Comparison of ENCODE assay signal across 8 cellular contexts in the genomic region with DNA sequence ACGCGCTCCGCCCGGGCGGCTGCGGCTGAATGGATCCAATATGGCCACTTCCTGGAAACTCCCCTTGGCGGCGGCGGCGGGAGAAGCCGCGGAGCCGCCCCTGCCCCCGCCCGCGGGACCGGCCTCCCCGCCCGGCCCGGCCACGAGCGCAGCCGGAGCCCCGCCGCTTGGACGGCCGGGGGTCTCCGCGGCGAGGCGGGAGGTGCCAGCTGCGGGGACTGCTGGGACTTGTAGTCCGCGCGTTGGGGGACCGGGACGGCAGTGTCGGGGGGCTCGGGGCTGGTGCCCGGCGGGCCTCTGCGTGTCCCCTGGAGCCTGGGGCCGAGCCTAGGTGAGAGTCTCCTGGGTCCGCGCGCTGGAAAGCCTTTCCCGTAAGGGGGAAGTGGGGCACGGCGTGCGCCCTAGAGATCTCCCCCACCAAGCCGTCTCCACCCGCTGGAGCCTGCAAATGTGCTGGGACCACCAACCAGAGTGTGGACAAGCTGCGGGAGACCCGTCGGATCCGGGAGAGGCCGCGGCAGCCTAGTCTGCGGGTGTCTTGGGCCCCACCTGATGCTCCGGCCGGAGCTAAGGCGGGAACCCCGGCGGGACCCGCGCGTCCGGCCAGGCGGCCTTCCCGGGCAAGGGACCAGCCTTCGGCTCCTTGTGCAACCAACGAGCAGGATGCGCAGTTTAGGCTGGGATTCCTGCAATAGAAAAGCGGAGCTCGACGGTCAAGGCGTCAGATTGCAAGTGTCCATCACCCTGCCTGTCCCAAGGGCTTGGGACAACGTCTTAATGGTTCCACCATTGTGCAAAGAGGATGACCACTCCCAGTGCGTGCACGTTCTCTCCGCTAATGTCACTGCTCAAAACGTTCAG. TPM values are rescaled to one million over a fixed set of nuclear protein-coding genes. Genes with fewer than 3 reads are reported as not detected.
A peak's percentile ranks its signal among the peaks of the same experiment; 100 is the strongest.
DNase-seq lines count a peak whose midpoint lies in the region; ATAC-seq and TF ChIP-seq lines count a peak whose summit lies in the region.

A gene with protein sequence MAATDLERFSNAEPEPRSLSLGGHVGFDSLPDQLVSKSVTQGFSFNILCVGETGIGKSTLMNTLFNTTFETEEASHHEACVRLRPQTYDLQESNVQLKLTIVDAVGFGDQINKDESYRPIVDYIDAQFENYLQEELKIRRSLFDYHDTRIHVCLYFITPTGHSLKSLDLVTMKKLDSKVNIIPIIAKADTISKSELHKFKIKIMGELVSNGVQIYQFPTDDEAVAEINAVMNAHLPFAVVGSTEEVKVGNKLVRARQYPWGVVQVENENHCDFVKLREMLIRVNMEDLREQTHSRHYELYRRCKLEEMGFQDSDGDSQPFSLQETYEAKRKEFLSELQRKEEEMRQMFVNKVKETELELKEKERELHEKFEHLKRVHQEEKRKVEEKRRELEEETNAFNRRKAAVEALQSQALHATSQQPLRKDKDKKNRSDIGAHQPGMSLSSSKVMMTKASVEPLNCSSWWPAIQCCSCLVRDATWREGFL (minus strand): TSS at position 31 of the 861 bp plus-strand sequence. CDS start 102 bp downstream, outside the sequence.

- POLR2A ChIA-PET in CD4-positive, alpha-beta memory T cell (lab: Charles Lee; ENCODE audit: partially characterized antibody), result interaction anchor here (1.0 to 2.7 kb wide), 5 partner anchors 10 to 281 kb away, joined by 3 to 23 read pairs (median 5); a partner anchor contains a TSS
- POLR2A ChIA-PET in WTC11 (lab: Charles Lee), result interaction anchor here (0.6 kb wide), 2 partner anchors 131 to 132 kb away, joined by 3 read pairs; no protein-coding TSS in a partner anchor

- peak within 1 kb of the TSS; percentile 78 to 89 (median 85) for H3K4me3 Mint-ChIP-seq in CD4-positive, alpha-beta memory T cell
- H3K4me3 Mint-ChIP-seq in WTC11, result peak within 1 kb of the TSS; percentile 67

- H3K9me3 ChIP-seq in CD4-positive, alpha-beta memory T cell (ENCODE audit: control insufficient read depth in 1 of 2, low read length in 2 of 2), result no peaks in the 10 kb centered on the region
- H3K9me3 ChIP-seq in HUES48 (ENCODE audit: control insufficient read depth, insufficient read depth, low read length), result no peaks in the 10 kb centered on the region

- H3K9ac ChIP-seq in HUES48 (ENCODE audit: low read depth, low read length), result no peak within 1 kb of the TSS

- peak within 1 kb of the TSS; percentile 20 for H3K27ac ChIP-seq in CD4-positive, alpha-beta memory T cell (ENCODE audit: low read depth, low read length)
- H3K27ac ChIP-seq in HUES48 (ENCODE audit: low read depth, low read length) (no peak within 1 kb of the TSS), coronary artery (peak within 1 kb of the TSS; percentile 82 to 97)

- intact Hi-C loops in CD4-positive, alpha-beta memory T cell (cut with micrococcal nuclease), result loop anchor here (1.0 to 2.0 kb wide), 2 partner anchors 31 to 40 kb away; a partner anchor contains a TSS

- peak within 1 kb of the TSS; percentile 69 to 70 for H3K4me3 ChIP-seq in CD4-positive, alpha-beta memory T cell (ENCODE audit: low read length in 2 of 2)
- H3K4me3 ChIP-seq in HUES48 (ENCODE audit: low read depth, low read length), result peak within 1 kb of the TSS; percentile 77
- peak within 1 kb of the TSS; percentile 92 for H3K4me3 ChIP-seq in coronary artery

- CTCF ChIA-PET in CD4-positive, alpha-beta memory T cell (lab: Charles Lee; ENCODE audit: partially characterized antibody), result interaction anchor here (1.2 to 1.8 kb wide), 2 partner anchors 27 to 42 kb away, joined by 3 to 6 read pairs; no protein-coding TSS in a partner anchor
- CTCF ChIA-PET in WTC11 (lab: Charles Lee), result interaction anchor here (0.6 to 4.5 kb wide), 11 partner anchors 22 to 251 kb away, joined by 3 to 26 read pairs (median 6); a partner anchor contains a TSS

- ATAC-seq in GM19395 (IDR thresholded peaks at IDR 0.05; ENCODE audit: unreplicated experiment) (peak; percentile 57), WTC11 (peak; percentile 57)

- H3K27me3 Mint-ChIP-seq in CD4-positive, alpha-beta memory T cell, result peaks cover 0 to 1% of the 10 kb centered on the region in 2 donors
- peaks cover 50% of the 10 kb centered on the region for H3K27me3 Mint-ChIP-seq in WTC11 (ENCODE audit: low read depth)

- H3K9me3 Mint-ChIP-seq in CD4-positive, alpha-beta memory T cell, result no peaks in the 10 kb centered on the region
- H3K9me3 Mint-ChIP-seq in WTC11, result no peaks in the 10 kb centered on the region

- no peaks in the 10 kb centered on the region for H3K36me3 ChIP-seq in CD4-positive, alpha-beta memory T cell (ENCODE audit: insufficient read depth, low read length)
- no peaks in the 10 kb centered on the region for H3K36me3 ChIP-seq in HUES48 (ENCODE audit: control insufficient read depth, insufficient read depth, low read length)

- peaks cover 20 to 44% (median 28%) of the 10 kb centered on the region in 4 donors for H3K4me1 Mint-ChIP-seq in CD4-positive, alpha-beta memory T cell
- peaks cover 23% of the 10 kb centered on the region for H3K4me1 Mint-ChIP-seq in WTC11

- DNase-seq in CD4-positive, alpha-beta memory T cell, result peak in 4 of 5 donors; percentile 38 to 51 (median 50)
- DNase-seq in WTC11 (ENCODE audit: low spot score) (peak; percentile 54), coronary artery (ENCODE audit: low spot score) (no peak), left kidney (ENCODE audit: low read depth, low spot score) (peak; percentile 82), NCI-H510A (lab: John Stamatoyannopoulos, UW) (no peak)
- peak; percentile 50 for DNase-seq in stimulated activated CD4-positive, alpha-beta T cell treated with anti-CD3 and anti-CD28 coated beads, Interleukin-4, amount 100 ng/mL, for 1 hour

- H3K36me3 Mint-ChIP-seq in CD4-positive, alpha-beta memory T cell, result peaks cover 0 to 1% of the 10 kb centered on the region in 2 donors
- no peaks in the 10 kb centered on the region for H3K36me3 Mint-ChIP-seq in WTC11

- H3K27ac Mint-ChIP-seq in CD4-positive, alpha-beta memory T cell, result peak within 1 kb of the TSS in 6 of 7 donors; percentile 33 to 89 (median 82)
- H3K27ac Mint-ChIP-seq in WTC11, result no peak within 1 kb of the TSS

- no peaks in the 10 kb centered on the region for H3K27me3 ChIP-seq in CD4-positive, alpha-beta memory T cell (ENCODE audit: insufficient read depth, low read length)
- peaks cover 54% of the 10 kb centered on the region for H3K27me3 ChIP-seq in HUES48 (ENCODE audit: control insufficient read depth, insufficient read depth, low read length)

- H3K4me1 ChIP-seq in CD4-positive, alpha-beta memory T cell (ENCODE audit: insufficient read depth, low read length), result peaks cover 35% of the 10 kb centered on the region
- H3K4me1 ChIP-seq in HUES48 (ENCODE audit: control insufficient read depth, insufficient read depth, low read length), result peaks cover 13% of the 10 kb centered on the region; the same call in 1 of the 2 replicates

- no peak for TF ChIP-seq CTCF in WTC11 (IDR thresholded peaks at IDR 0.05)
- no peak for TF ChIP-seq CTCF in coronary artery (IDR thresholded peaks at IDR 0.05)

TF ChIP-seq in WTC11, 78 proteins besides CTCF, POLR2A, EP300 and RAD21 (continues in another document):
- no peak for TF ChIP-seq FOXJ3 (CRISPR knock-in tag; IDR thresholded peaks at IDR 0.05; ENCODE audit: borderline replicate concordance)
- TF ChIP-seq CREM (CRISPR knock-in tag; IDR thresholded peaks at IDR 0.05), result peak; percentile 53; the same call in 1 of the 2 replicates
- peak; percentile 78; the same call in 1 of the 2 replicates for TF ChIP-seq FOXP1 (CRISPR knock-in tag; IDR thresholded peaks at IDR 0.05; ENCODE audit: borderline replicate concordance)
- TF ChIP-seq HMGA2 (CRISPR knock-in tag; IDR thresholded peaks at IDR 0.05), result no peak
- peak; percentile 61 for TF ChIP-seq MYBL2 (CRISPR knock-in tag; IDR thresholded peaks at IDR 0.05)
- TF ChIP-seq ZNF317 (CRISPR knock-in tag; IDR thresholded peaks at IDR 0.05; ENCODE audit: borderline replicate concordance, low read depth), result no peak
- peak; percentile 46; the same call in 1 of the 2 replicates for TF ChIP-seq ETV6 (CRISPR knock-in tag; IDR thresholded peaks at IDR 0.05)
- TF ChIP-seq NFYB (CRISPR knock-in tag; conservative IDR thresholded peaks at IDR 0.05; ENCODE audit: low read depth), result no peak
- TF ChIP-seq ZNF121 (CRISPR knock-in tag; IDR thresholded peaks at IDR 0.05), result no peak
- TF ChIP-seq, protein P1, sequence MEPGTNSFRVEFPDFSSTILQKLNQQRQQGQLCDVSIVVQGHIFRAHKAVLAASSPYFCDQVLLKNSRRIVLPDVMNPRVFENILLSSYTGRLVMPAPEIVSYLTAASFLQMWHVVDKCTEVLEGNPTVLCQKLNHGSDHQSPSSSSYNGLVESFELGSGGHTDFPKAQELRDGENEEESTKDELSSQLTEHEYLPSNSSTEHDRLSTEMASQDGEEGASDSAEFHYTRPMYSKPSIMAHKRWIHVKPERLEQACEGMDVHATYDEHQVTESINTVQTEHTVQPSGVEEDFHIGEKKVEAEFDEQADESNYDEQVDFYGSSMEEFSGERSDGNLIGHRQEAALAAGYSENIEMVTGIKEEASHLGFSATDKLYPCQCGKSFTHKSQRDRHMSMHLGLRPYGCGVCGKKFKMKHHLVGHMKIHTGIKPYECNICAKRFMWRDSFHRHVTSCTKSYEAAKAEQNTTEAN (CRISPR knock-in tag; IDR thresholded peaks at IDR 0.05), result peak; percentile 53; the same call in 1 of the 2 replicates
- no peak for TF ChIP-seq SMAD3 (CRISPR knock-in tag; IDR thresholded peaks at IDR 0.05; ENCODE audit: borderline replicate concordance)
- TF ChIP-seq, protein P2, sequence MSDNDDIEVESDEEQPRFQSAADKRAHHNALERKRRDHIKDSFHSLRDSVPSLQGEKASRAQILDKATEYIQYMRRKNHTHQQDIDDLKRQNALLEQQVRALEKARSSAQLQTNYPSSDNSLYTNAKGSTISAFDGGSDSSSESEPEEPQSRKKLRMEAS (CRISPR knock-in tag; IDR thresholded peaks at IDR 0.05), result peak; percentile 44

RNA-seq across cellular contexts. Expression of the gene that starts here (rescaled TPM):
- total RNA-seq in CD4-positive, alpha-beta memory T cell, result 10 to 100 TPM; 12.6 to 13.8 TPM
- 1 to 10 TPM; 1.1 to 3.3 TPM for polyA plus RNA-seq in CD4-positive, alpha-beta memory T cell
- 35.8 to 43.3 TPM (median 38.1 TPM) in 3 replicates for total RNA-seq in WTC11 (2021)

Comparison
In these comparisons a context has a peak if more than half of its experiments do, and no peak if none do; other contexts are left out.
1. DNase-seq: peak in CD4-positive, alpha-beta memory T cell (4 of 5), WTC11 (single experiment), left kidney (single experiment) and stimulated activated CD4-positive, alpha-beta T cell treated with anti-CD3 and anti-CD28 coated beads, Interleukin-4, amount 100 ng/mL, for 1 hour (single experiment); none in coronary artery (single experiment) and NCI-H510A (single experiment).
2. Peak in every context shown above with its lines, with median percentiles within 50 percentile points of each other: H3K4me3 ChIP-seq.